Comparison of ENCODE assay signal across 8 cellular contexts in genomic region chr12:5511644-5512584, GRCh38.
DNase-seq lines count a peak whose midpoint lies in the region; ATAC-seq and TF ChIP-seq lines count a peak whose summit lies in the region.

No MANE protein-coding gene starts in this region.

- no peak for TF ChIP-seq CTCF in HL-60 (IDR thresholded peaks at IDR 0.05; ENCODE audit: insufficient read depth, low read length)
- peak; percentile 48 for TF ChIP-seq CTCF in lower lobe of right lung (IDR thresholded peaks at IDR 0.05)

- ATAC-seq in lower lobe of right lung, result peak; percentile 34 to 54
- no peak for ATAC-seq in GM18519 (IDR thresholded peaks at IDR 0.05; ENCODE audit: low FRiP score, unreplicated experiment)

- peaks cover 11% of the 10 kb centered on the region for H3K4me1 ChIP-seq in lower lobe of right lung

- H3K27ac ChIP-seq in HL-60 (replicated peaks) (no peak overlapping the region), lower lobe of right lung (no peak overlapping the region)

- H3K27me3 ChIP-seq in HL-60 (ENCODE audit: insufficient read depth, poor library complexity, severe bottlenecking) (no peaks in the 10 kb centered on the region), lower lobe of right lung (ENCODE audit: low read depth) (peaks cover 4% of the 10 kb centered on the region)

- no peaks in the 10 kb centered on the region for H3K9me3 ChIP-seq in lower lobe of right lung

- intact Hi-C loops in lower lobe of right lung (cut with DNase I), result no loop called here

- DNase-seq in AG20443 (ENCODE audit: low spot score) (peak; percentile 79), HL-60 (ENCODE audit: low read depth in 1 of 2, low spot score in 1 of 2) (peak; percentile 1 to 2), dermis blood vessel endothelial cell (peak; percentile 54), lower lobe of right lung (no peak), DMS79 (lab: John Stamatoyannopoulos, UW) (no peak), NCI-H146 (lab: John Stamatoyannopoulos, UW) (no peak), NCI-H226 (no peak)

- H3K4me3 ChIP-seq in HL-60 (replicated peaks; ENCODE audit: insufficient read depth, low read length) (no peak overlapping the region), lower lobe of right lung (no peak overlapping the region)

- H3K36me3 ChIP-seq in lower lobe of right lung, result no peaks in the 10 kb centered on the region

Comparison
In these comparisons a context has a peak if more than half of its experiments do, and no peak if none do; other contexts are left out.
1. DNase-seq: peak in AG20443 (single experiment), HL-60 (2 of 2) and dermis blood vessel endothelial cell (single experiment); none in lower lobe of right lung (single experiment), DMS79 (single experiment), NCI-H146 (single experiment) and NCI-H226 (single experiment).